Comparison of ENCODE assay signal across 11 cellular contexts in genomic region chr5:86780018-86780417, GRCh38.
"Had no signal": no experiment of that assay in that cellular context is flagged by ENCODE, and none has a peak within 500 bp of the region (broad histone marks: within the 10 kb centered on the region; RNA-seq: fewer than 3 reads in every experiment).

No MANE protein-coding gene starts in this region.

- H3K4me3 Mint-ChIP-seq: GM23338, H9, HFFc6 had no signal

- H3K27ac Mint-ChIP-seq: GM23338, H9, HFFc6 had no signal

- FAIRE-seq: H1, H54 had no signal

- H3K36me3 ChIP-seq: HAP-1 had no signal

- H3K4me2 ChIP-seq: GM23338 had no signal

- DNase-seq: GM23248, GOT3, H7, H9, HCEC 1CT, HFFc6 had no signal

- H2AFZ ChIP-seq: GM23248, GM23338 had no signal

- H3K27ac ChIP-seq: GM23248 had no signal

- H3K4me3 ChIP-seq: GM23248, GM23338, HAP-1 had no signal

- H3K4me1 Mint-ChIP-seq: GM23338, H9 had no signal

- H3K9ac ChIP-seq: GM23248 had no signal

- H3K4me1 ChIP-seq: HAP-1 had no signal

- H3K9me3 ChIP-seq: HAP-1 had no signal

- H3K9me3 Mint-ChIP-seq: GM23338, H9 had no signal

- ATAC-seq: GM23338, HCT116 had no signal
